Comparison of ENCODE assay signal across 14 cellular contexts in genomic region chr6:156992396-156992795, GRCh38.
A peak's percentile ranks its signal among the peaks of the same experiment; 100 is the strongest.
DNase-seq lines count a peak whose midpoint lies in the region; ATAC-seq and TF ChIP-seq lines count a peak whose summit lies in the region.
"Had no signal": no experiment of that assay in that cellular context is flagged by ENCODE, and none has a peak within 500 bp of the region (broad histone marks: within the 10 kb centered on the region; RNA-seq: fewer than 3 reads in every experiment).

No MANE protein-coding gene starts in this region.

- TF ChIP-seq CTCF in cardiac fibroblast (IDR thresholded peaks at IDR 0.05; ENCODE audit: low read depth, low read length) (no peak), uterus (IDR thresholded peaks at IDR 0.05) (no peak), lower lobe of right lung (IDR thresholded peaks at IDR 0.05) (no peak), GM13977 (IDR thresholded peaks at IDR 0.05; ENCODE audit: extremely low read depth, insufficient read depth, missing control alignments) (no peak)

- ATAC-seq in left lobe of liver = peak; percentile 77
- no peak for ATAC-seq in lower lobe of right lung

- H3K9ac ChIP-seq in HUES64 (ENCODE audit: low read depth, low read length) = no peak overlapping the region
- H3K9ac ChIP-seq in skeletal muscle satellite cell (ENCODE audit: low read depth, low read length) = peak overlapping the region; percentile 9

- H3K27ac ChIP-seq in HUES64 (ENCODE audit: low read depth, low read length) (peak overlapping the region; percentile 38), uterus (no peak overlapping the region), lower lobe of right lung (no peak overlapping the region)
- H3K27ac ChIP-seq: dorsolateral prefrontal cortex, tibial nerve had no signal

- no peak for TF ChIP-seq POLR2A in uterus (IDR thresholded peaks at IDR 0.05)

- H3K4me3 ChIP-seq in HUES64 (ENCODE audit: low read length) (no peak overlapping the region), cardiac fibroblast (replicated peaks in 1 of 2; ENCODE audit: low read depth in 2 of 2, low read length in 2 of 2) (no peak overlapping the region), skeletal muscle satellite cell (ENCODE audit: low read length) (no peak overlapping the region), uterus (no peak overlapping the region), lower lobe of right lung (no peak overlapping the region)
- H3K4me3 ChIP-seq: dorsolateral prefrontal cortex, tibial nerve had no signal

- no peaks in the 10 kb centered on the region for H3K36me3 ChIP-seq in HUES64 (ENCODE audit: insufficient read depth, low read length)
- no peaks in the 10 kb centered on the region for H3K36me3 ChIP-seq in skeletal muscle satellite cell (ENCODE audit: insufficient read depth, low read length)
- H3K36me3 ChIP-seq in uterus = no peaks in the 10 kb centered on the region
- no peaks in the 10 kb centered on the region for H3K36me3 ChIP-seq in lower lobe of right lung
- H3K36me3 ChIP-seq: tibial nerve had no signal

- DNase-seq in cardiac fibroblast (ENCODE audit: low read depth in 2 of 2) (peak; percentile 16 to 29), left lobe of liver (ENCODE audit: low spot score) (no peak), NCI-H345 treated with DMSO at 0.1 percent for 48 hours (lab: John Stamatoyannopoulos, UW; ENCODE audit: unreplicated experiment) (no peak), uterus (no peak), lower lobe of right lung (no peak), GM13977 (ENCODE audit: low spot score) (no peak)
- DNase-seq: activated CD4-positive, alpha-beta T cell treated with anti-CD3 and anti-CD28 coated beads, Interleukin-2, amount 10 ng/mL, durations not matched to agents 24 days and 14 days; NCI-H2029; NCI-H82; stimulated activated CD4-positive, alpha-beta T cell treated with anti-CD3 and anti-CD28 coated beads, Interleukin-2, amount 100 ng/mL, for 24 hours had no signal

- H3K9me3 ChIP-seq in HUES64 (ENCODE audit: insufficient read depth, low read depth, low read length) (no peaks in the 10 kb centered on the region), skeletal muscle satellite cell (replicated peaks; ENCODE audit: low read length) (no peaks in the 10 kb centered on the region), uterus (no peaks in the 10 kb centered on the region), lower lobe of right lung (no peaks in the 10 kb centered on the region)
- H3K9me3 ChIP-seq: tibial nerve had no signal

- 88% methylated on average over 11 of the region's 11 CpGs for WGBS in HUES64

- peak overlapping the region; percentile 36 for H3K4me2 ChIP-seq in skeletal muscle satellite cell (ENCODE audit: low read length)

- H3K4me1 ChIP-seq in HUES64 (ENCODE audit: insufficient read depth, low read length) (peaks cover 36% of the 10 kb centered on the region), skeletal muscle satellite cell (ENCODE audit: control insufficient read depth, insufficient read depth, low read length) (peaks cover 22% of the 10 kb centered on the region), uterus (no peaks in the 10 kb centered on the region), lower lobe of right lung (peaks cover 39% of the 10 kb centered on the region)

- no peaks in the 10 kb centered on the region for H3K27me3 ChIP-seq in HUES64 (ENCODE audit: insufficient read depth, low read length)
- H3K27me3 ChIP-seq in skeletal muscle satellite cell (ENCODE audit: control insufficient read depth, insufficient read depth, low read length) = no peaks in the 10 kb centered on the region
- no peaks in the 10 kb centered on the region for H3K27me3 ChIP-seq in uterus
- H3K27me3 ChIP-seq in lower lobe of right lung (ENCODE audit: low read depth) = no peaks in the 10 kb centered on the region
- H3K27me3 ChIP-seq: dorsolateral prefrontal cortex, tibial nerve had no signal

- in situ Hi-C loops in GM13977 (cut with MboI; ENCODE audit: low pct_unique_long_range_greater_than_20kb, low sequenced_read_pairs, unreplicated experiment) = no loop called here

- intact Hi-C loops in uterus (cut with DNase I; ENCODE audit: low total_unique reads) (no loop called here), lower lobe of right lung (cut with DNase I) (no loop called here)

Comparison
In these comparisons a context has a peak if more than half of its experiments do, and no peak if none do; other contexts are left out.
1. DNase-seq: peak in cardiac fibroblast (2 of 2); none in left lobe of liver (single experiment), NCI-H345 treated with DMSO at 0.1 percent for 48 hours (single experiment), uterus (0 of 2), lower lobe of right lung (single experiment) and GM13977 (single experiment).